20 cellular contexts compared by ENCODE assay signal in genomic region chr20:48879609-48880008, GRCh38. TPM values are rescaled to one million over a fixed set of nuclear protein-coding genes. Genes with fewer than 3 reads are reported as not detected.
DNase-seq lines count a peak whose midpoint lies in the region; ATAC-seq and TF ChIP-seq lines count a peak whose summit lies in the region.
"Had no signal": no experiment of that assay in that cellular context is flagged by ENCODE, and none has a peak within 500 bp of the region (broad histone marks: within the 10 kb centered on the region; RNA-seq: fewer than 3 reads in every experiment).

No MANE protein-coding gene starts in this region.

- TF ChIP-seq RAD21 in SK-N-SH (IDR thresholded peaks at IDR 0.05; ENCODE audit: low read length), result no peak
- TF ChIP-seq RAD21 in Ishikawa (IDR thresholded peaks at IDR 0.05; ENCODE audit: low read depth), result no peak

- no peak for ATAC-seq in SK-N-SH treated with all-trans-retinoic acid at 6 μM for 48 hours
- ATAC-seq: left cardiac atrium, Panc1 had no signal

- no peak overlapping the region for H3K9ac ChIP-seq in SK-N-SH
- H3K9ac ChIP-seq in adipocyte (ENCODE audit: low read length), result no peak overlapping the region

- no peaks in the 10 kb centered on the region for H3K36me3 ChIP-seq in SK-N-SH (replicated peaks in 1 of 2; ENCODE audit: control insufficient read depth in 1 of 2, insufficient read depth in 2 of 2, low read length in 1 of 2)
- H3K36me3 ChIP-seq in adipocyte (ENCODE audit: control insufficient read depth, insufficient read depth, low read length, severe bottlenecking), result no peaks in the 10 kb centered on the region

- H3K79me2 ChIP-seq in SK-N-SH (ENCODE audit: insufficient read depth), result no peaks in the 10 kb centered on the region

- peaks cover 6% of the 10 kb centered on the region for H3K4me1 Mint-ChIP-seq in osteocyte (ENCODE audit: unreplicated experiment)
- H3K4me1 Mint-ChIP-seq: neural crest cell had no signal

- no peak overlapping the region for H3K27ac Mint-ChIP-seq in osteocyte (ENCODE audit: unreplicated experiment)
- H3K27ac Mint-ChIP-seq: activated CD4-positive, alpha-beta T cell treated with anti-CD3 and anti-CD28 coated beads, Interleukin-2, amount 10 ng/mL, durations not matched to agents 7 days and 5 days; CD4-positive, alpha-beta T cell had no signal

- no peaks in the 10 kb centered on the region for H3K9me3 ChIP-seq in SK-N-SH
- no peaks in the 10 kb centered on the region for H3K9me3 ChIP-seq in adipocyte (ENCODE audit: control insufficient read depth, low read length)

- no peaks in the 10 kb centered on the region for H3K9me3 Mint-ChIP-seq in osteocyte (ENCODE audit: unreplicated experiment)
- H3K9me3 Mint-ChIP-seq: activated CD4-positive, alpha-beta T cell treated with anti-CD3 and anti-CD28 coated beads, Interleukin-2, amount 10 ng/mL, durations not matched to agents 7 days and 5 days; CD4-positive, alpha-beta T cell; IgD-negative memory B cell; neural crest cell had no signal

- H3K4me1 ChIP-seq in SK-N-SH (ENCODE audit: control insufficient read depth in 1 of 2, insufficient read depth in 2 of 2, low read depth in 1 of 2, low read length in 1 of 2), result peaks cover 0 to 6% of the 10 kb centered on the region in 2 experiments; a peak in 1 of 4 replicates
- H3K4me1 ChIP-seq in adipocyte (ENCODE audit: control insufficient read depth, insufficient read depth, low read length), result peaks cover 22% of the 10 kb centered on the region

- no peak overlapping the region for H3K4me2 ChIP-seq in SK-N-SH

- no peak overlapping the region for H3K4me3 Mint-ChIP-seq in osteocyte (ENCODE audit: unreplicated experiment)
- H3K4me3 Mint-ChIP-seq: activated CD4-positive, alpha-beta T cell treated with anti-CD3 and anti-CD28 coated beads, Interleukin-2, amount 10 ng/mL, durations not matched to agents 7 days and 5 days; CD4-positive, alpha-beta T cell; IgD-negative memory B cell; neural crest cell had no signal

- no peak for TF ChIP-seq CTCF in SK-N-SH (IDR thresholded peaks at IDR 0.05)
- no peak for TF ChIP-seq CTCF in osteocyte (IDR thresholded peaks at IDR 0.05)

- H3K27me3 ChIP-seq in SK-N-SH (ENCODE audit: insufficient read depth), result no peaks in the 10 kb centered on the region
- H3K27me3 ChIP-seq in adipocyte (replicated peaks; ENCODE audit: control insufficient read depth, insufficient read depth, low read length), result no peaks in the 10 kb centered on the region

- 78% methylated on average over 1 of the region's 1 CpG for WGBS in SK-N-SH (ENCODE audit: low lambda C conversion rate)

- no peaks in the 10 kb centered on the region for H3K27me3 Mint-ChIP-seq in osteocyte (ENCODE audit: unreplicated experiment)
- H3K27me3 Mint-ChIP-seq: CD4-positive, alpha-beta T cell; IgD-negative memory B cell had no signal

- no peak overlapping the region for H2AFZ ChIP-seq in SK-N-SH (ENCODE audit: low read depth)

- H3K36me3 Mint-ChIP-seq in osteocyte (ENCODE audit: unreplicated experiment), result no peaks in the 10 kb centered on the region

- TF ChIP-seq EP300 in SK-N-SH (IDR thresholded peaks at IDR 0.05; ENCODE audit: borderline replicate concordance in 1 of 2, low read depth in 1 of 2, low read length in 1 of 2) (no peak), Ishikawa (IDR thresholded peaks at IDR 0.05; ENCODE audit: borderline replicate concordance) (no peak)

- no peak for DNase-seq in SK-N-SH
- peak; percentile 59 for DNase-seq in adipocyte (ENCODE audit: low read depth)
- peak; percentile 11 for DNase-seq in kidney tubule cell (ENCODE audit: low spot score)
- DNase-seq in DMS53 treated with DMSO at 0.1 percent for 48 hours (lab: John Stamatoyannopoulos, UW; ENCODE audit: unreplicated experiment), result no peak
- no peak for DNase-seq in osteocyte (ENCODE audit: extremely low spot score, unreplicated experiment)
- DNase-seq in SIG-M5 (lab: John Stamatoyannopoulos, UW), result no peak
- DNase-seq: activated CD4-positive, alpha-beta T cell treated with anti-CD3 and anti-CD28 coated beads, Interleukin-2, amount 10 ng/mL, durations not matched to agents 7 days and 5 days; activated CD8-positive, alpha-beta memory T cell treated with anti-CD3 and anti-CD28 coated beads, Interleukin-2, amount 50 U/mL, for 48 hours; activated effector memory CD4-positive, alpha-beta T cell treated with anti-CD3 and anti-CD28 coated beads, Interleukin-2, amount 50 U/mL, for 16 hours; amygdala; CD4-positive, alpha-beta T cell; left cardiac atrium; NCI-H1092 treated with DMSO at 0.1 percent for 48 hours; NCI-H2107; NCI-H526 treated with DMSO at 0.1 percent for 48 hours had no signal

- no peaks in the 10 kb centered on the region for H3K9me2 ChIP-seq in SK-N-SH

- H3K4me3 ChIP-seq in SK-N-SH (ENCODE audit: low read depth in 2 of 2, low read length in 1 of 2) (no peak overlapping the region), adipocyte (ENCODE audit: low read length) (no peak overlapping the region)

- no peaks in the 10 kb centered on the region for H3F3A ChIP-seq in SK-N-SH (replicated peaks; ENCODE audit: insufficient read depth)

- H4K20me1 ChIP-seq in SK-N-SH (ENCODE audit: insufficient read depth), result no peaks in the 10 kb centered on the region

- CTCF ChIA-PET in SK-N-SH (lab: Yijun Ruan, JAX), result interaction anchor here (0.7 to 2.2 kb wide), 6 partner anchors 13 to 1093 kb away, joined by 3 to 17 read pairs (median 4); partner anchors contain the start of gene PREX1

- POLR2A ChIA-PET in SK-N-SH (lab: Yijun Ruan, JAX), result interaction anchor here (0.5 kb wide), 1 partner anchor 17 kb away, joined by 3 read pairs; no protein-coding TSS in a partner anchor

- peak overlapping the region in 1 of 2 experiments; percentile 17; a peak in 1 of 4 replicates for H3K27ac ChIP-seq in SK-N-SH (ENCODE audit: low read depth in 2 of 2, low read length in 1 of 2)

TF ChIP-seq in SK-N-SH, 30 proteins besides CTCF, POLR2A, EP300 and RAD21:
- no peak for TF ChIP-seq GATA2 (CRISPR knock-in tag; IDR thresholded peaks at IDR 0.05)
- peak; percentile 21; the same call in 1 of the 2 replicates for TF ChIP-seq NFIC (IDR thresholded peaks at IDR 0.05; ENCODE audit: borderline replicate concordance)
- 0 out of 2 replicates have a peak, but pooled peaks have one; percentile 21 for TF ChIP-seq MXI1 (IDR thresholded peaks at IDR 0.05; ENCODE audit: low read depth, low read length)

TF ChIP-seq in SK-N-SH treated with all-trans-retinoic acid at 6 μM for 48 hours, 23 proteins besides CTCF, POLR2A, EP300 and RAD21 (continues in another document):
- TF ChIP-seq POU6F1 (CRISPR knock-in tag; IDR thresholded peaks at IDR 0.05; ENCODE audit: borderline replicate concordance, low read depth), result no peak
- TF ChIP-seq ZFP3 (CRISPR knock-in tag; IDR thresholded peaks at IDR 0.05), result no peak
- no peak for TF ChIP-seq RARB (CRISPR knock-in tag; IDR thresholded peaks at IDR 0.05)
- no peak for TF ChIP-seq SNAI2 (CRISPR knock-in tag; IDR thresholded peaks at IDR 0.05)
- TF ChIP-seq CSDC2 (CRISPR knock-in tag; IDR thresholded peaks at IDR 0.05), result no peak
- no peak for TF ChIP-seq ZC3H10 (CRISPR knock-in tag; IDR thresholded peaks at IDR 0.05)
- TF ChIP-seq PPARA (CRISPR knock-in tag; IDR thresholded peaks at IDR 0.05; ENCODE audit: borderline replicate concordance), result no peak

TF ChIP-seq in Ishikawa, 13 proteins besides CTCF, POLR2A, EP300 and RAD21:
- TF ChIP-seq, protein P1, sequence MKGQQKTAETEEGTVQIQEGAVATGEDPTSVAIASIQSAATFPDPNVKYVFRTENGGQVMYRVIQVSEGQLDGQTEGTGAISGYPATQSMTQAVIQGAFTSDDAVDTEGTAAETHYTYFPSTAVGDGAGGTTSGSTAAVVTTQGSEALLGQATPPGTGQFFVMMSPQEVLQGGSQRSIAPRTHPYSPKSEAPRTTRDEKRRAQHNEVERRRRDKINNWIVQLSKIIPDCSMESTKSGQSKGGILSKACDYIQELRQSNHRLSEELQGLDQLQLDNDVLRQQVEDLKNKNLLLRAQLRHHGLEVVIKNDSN (IDR thresholded peaks at IDR 0.05), result no peak
- TF ChIP-seq REST (IDR thresholded peaks at IDR 0.05; ENCODE audit: low read depth), result no peak
- TF ChIP-seq TCF12 (IDR thresholded peaks at IDR 0.05; ENCODE audit: low read depth), result no peak
- TF ChIP-seq NFIC (IDR thresholded peaks at IDR 0.05), result peak; percentile 20; the same call in 1 of the 2 replicates
- no peak for TF ChIP-seq TEAD4 (IDR thresholded peaks at IDR 0.05)

RNA-seq across cellular contexts. Expression of gene ARFGEF2, which starts 41.9 kb away (rescaled TPM):
- polyA plus RNA-seq in SK-N-SH (2012; rRNA removed), result 6.1 and 8.4 TPM in 2 replicates
- 7.1 and 7.9 TPM in 2 replicates for polyA plus RNA-seq in SK-N-SH (2012; cell fraction: cytosol; rRNA removed)
- polyA plus RNA-seq in SK-N-SH (2012; cell fraction: nucleus; rRNA removed), result 8.4 and 16.0 TPM in 2 replicates
- 32.5 and 35.8 TPM in 2 replicates for total RNA-seq in osteocyte

RNA-seq across cellular contexts. Expression of gene PREX1, which starts 51.8 kb away (rescaled TPM):
- polyA plus RNA-seq in SK-N-SH (2012; rRNA removed), result 4.2 and 5.3 TPM in 2 replicates
- 2.0 and 3.4 TPM in 2 replicates for polyA plus RNA-seq in SK-N-SH (2012; cell fraction: cytosol; rRNA removed)
- 6.3 and 6.9 TPM in 2 replicates for polyA plus RNA-seq in SK-N-SH (2012; cell fraction: nucleus; rRNA removed)
- total RNA-seq in osteocyte, result 22.2 and 24.2 TPM in 2 replicates

Comparison
In these comparisons a context has a peak if more than half of its experiments do, and no peak if none do; other contexts are left out.
1. DNase-seq: peak in adipocyte (single experiment) and kidney tubule cell (single experiment); none in SK-N-SH (single experiment), DMS53 treated with DMSO at 0.1 percent for 48 hours (single experiment), osteocyte (single experiment) and SIG-M5 (single experiment).